Comparison of ENCODE assay signal across 28 cellular contexts in the genomic region with DNA sequence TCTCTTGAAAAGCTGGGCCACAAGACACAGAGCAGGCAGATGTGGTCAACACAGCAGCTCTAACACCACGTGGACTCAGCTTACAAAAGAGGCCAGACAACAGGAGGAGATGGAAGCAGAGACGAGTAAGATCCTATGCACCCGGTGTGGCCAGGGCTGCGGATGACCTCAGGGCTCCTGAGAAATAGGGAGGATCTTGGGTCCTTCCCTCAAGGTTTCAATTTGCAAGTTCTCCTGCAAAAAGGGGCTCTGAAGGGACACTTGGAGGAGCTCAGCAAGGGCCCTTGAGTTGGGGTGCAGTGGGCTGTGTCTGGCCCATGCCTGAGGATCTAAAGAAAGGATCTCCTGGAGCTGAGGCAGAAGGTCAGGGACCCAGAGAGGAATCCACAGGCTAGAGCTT.
"Had no signal": no experiment of that assay in that cellular context is flagged by ENCODE, and none has a peak within 500 bp of the region (broad histone marks: within the 10 kb centered on the region; RNA-seq: fewer than 3 reads in every experiment).

No MANE protein-coding gene starts in this region.

- FAIRE-seq: RCC 7860 had no signal

- H3K4me1 ChIP-seq: SJSA1 had no signal

- ATAC-seq: Panc1 had no signal

- H2AFZ ChIP-seq: PC-9 had no signal

- H3K27ac ChIP-seq: PC-9, RWPE1, SJSA1 had no signal

- H3K36me3 ChIP-seq: MG63, SJSA1 had no signal

- H3K9me3 ChIP-seq: MG63, SJSA1, SK-N-SH had no signal

- H3K9ac ChIP-seq: SK-N-SH had no signal

- H3K4me2 ChIP-seq: PC-9, SK-N-SH had no signal

- DNase-seq: Kasumi-1, KG1, MG63, MV-4-11, NCI-H1092, NCI-H1417 treated with DMSO at 0.1 percent for 48 hours, NCI-H1436 treated with DMSO at 0.1 percent for 48 hours, NCI-H1694 treated with DMSO at 0.1 percent for 48 hours, NCI-H187 treated with DMSO at 0.1 percent for 48 hours, NCI-H2029, NCI-H2081, NCI-H2171 treated with DMSO at 0.1 percent for 48 hours, NCI-H2227 treated with DMSO at 0.1 percent for 48 hours, NCI-H345, NCI-H446, NCI-H510A treated with DMSO at 0.1 percent for 48 hours, NCI-H524 treated with DMSO at 0.1 percent for 48 hours, NCI-H526 treated with DMSO at 0.1 percent for 48 hours, NCI-H774, PC-9, Right ventricle myocardium superior, SHP77 treated with DMSO at 0.1 percent for 48 hours, SK-N-SH, SW 1271 had no signal

- H3K4me3 ChIP-seq: MG63, PC-9, SJSA1 had no signal
